11 cellular contexts compared by ENCODE assay signal in genomic region chr1:51792864-51793263, GRCh38.
A peak's percentile ranks its signal among the peaks of the same experiment; 100 is the strongest.
DNase-seq lines count a peak whose midpoint lies in the region; ATAC-seq, FAIRE-seq and TF ChIP-seq lines count a peak whose summit lies in the region.
"Had no signal": no experiment of that assay in that cellular context is flagged by ENCODE, and none has a peak within 500 bp of the region (broad histone marks: within the 10 kb centered on the region; RNA-seq: fewer than 3 reads in every experiment).

No MANE protein-coding gene starts in this region.

- peaks cover 0 to 2% (median 0%) of the 10 kb centered on the region in 3 donors for H3K27me3 Mint-ChIP-seq in immature natural killer cell (ENCODE audit: low read depth in 3 of 3)

- ATAC-seq in GM18502 (IDR thresholded peaks at IDR 0.05; ENCODE audit: poor library complexity, unreplicated experiment) (no peak), GM21515 (IDR thresholded peaks at IDR 0.05; ENCODE audit: unreplicated experiment) (no peak)

- DNase-seq in AG04450 (ENCODE audit: low read depth, low spot score) (peak; percentile 50), H4 (ENCODE audit: low spot score) (peak; percentile 21), immature natural killer cell (no peak), GM12891 (ENCODE audit: insufficient read length, low spot score) (no peak), urothelium cell line (ENCODE audit: low spot score) (no peak)
- DNase-seq: colonic mucosa, NCI-H1417 had no signal

- no peaks in the 10 kb centered on the region for H3K27me3 ChIP-seq in AG04450 (ENCODE audit: control insufficient read depth, insufficient read depth, low read length)
- H3K27me3 ChIP-seq: colonic mucosa had no signal

- no peak overlapping the region for H3K4me3 ChIP-seq in AG04450 (ENCODE audit: low read depth, low read length)
- H3K4me3 ChIP-seq: colonic mucosa had no signal

- POLR2A ChIA-PET in AG04450 (lab: Yijun Ruan, JAX), result no interaction called here

- H3K36me3 Mint-ChIP-seq in immature natural killer cell, result peaks cover 26 to 71% (median 39%) of the 10 kb centered on the region in 3 donors

- H3K27ac ChIP-seq in AG04450 (ENCODE audit: low read depth, low read length) (peak overlapping the region; percentile 31), angular gyrus (ENCODE audit: low read depth, low read length) (peak overlapping the region; percentile 6)
- H3K27ac ChIP-seq: colonic mucosa had no signal

- no peak for TF ChIP-seq POLR2A in GM12891 (IDR thresholded peaks at IDR 0.05; ENCODE audit: low read depth, low read length)

- peak; percentile 15; the same call in 1 of the 2 replicates for TF ChIP-seq CTCF in AG04450 (IDR thresholded peaks at IDR 0.05; ENCODE audit: low read depth, low read length)

- H3K9me3 ChIP-seq in AG04450 (ENCODE audit: control insufficient read depth, insufficient read depth, low read length), result no peaks in the 10 kb centered on the region
- H3K9me3 ChIP-seq: colonic mucosa had no signal

- CTCF ChIA-PET in AG04450 (lab: Charles Lee), result no interaction called here

- H3K4me1 Mint-ChIP-seq in immature natural killer cell, result no peaks in the 10 kb centered on the region

- H3K27ac Mint-ChIP-seq in immature natural killer cell, result peak overlapping the region in 5 of 6 donors; percentile 14 to 88 (median 60)

- FAIRE-seq in GM12891 (lab: Jason Lieb, UNC) (no peak), urothelium cell line (lab: Jason Lieb, UNC) (no peak)
- FAIRE-seq: H1 had no signal

- H3K9me3 Mint-ChIP-seq in immature natural killer cell, result no peaks in the 10 kb centered on the region

- H3K4me3 Mint-ChIP-seq in immature natural killer cell, result no peak overlapping the region

TF ChIP-seq in GM12891, 5 proteins besides CTCF, POLR2A, EP300 and RAD21:
- no peak for TF ChIP-seq PAX5 (IDR thresholded peaks at IDR 0.05; ENCODE audit: insufficient read depth, low read length, severe bottlenecking)
- TF ChIP-seq POU2F2 (IDR thresholded peaks at IDR 0.05; ENCODE audit: low read depth, low read length), result no peak
- TF ChIP-seq SPI1 (IDR thresholded peaks at IDR 0.05; ENCODE audit: low read depth, low read length), result no peak
- TF ChIP-seq TAF1 (IDR thresholded peaks at IDR 0.05; ENCODE audit: low read depth, low read length), result no peak

Comparison
In these comparisons a context has a peak if more than half of its experiments do, and no peak if none do; other contexts are left out.
1. DNase-seq: peak in AG04450 (single experiment) and H4 (single experiment); none in immature natural killer cell (0 of 3), GM12891 (single experiment) and urothelium cell line (single experiment).